19 cellular contexts compared by ENCODE assay signal in genomic region chr6:106729848-106730247, GRCh38.
"Had no signal": no experiment of that assay in that cellular context is flagged by ENCODE, and none has a peak within 500 bp of the region (broad histone marks: within the 10 kb centered on the region; RNA-seq: fewer than 3 reads in every experiment).

No MANE protein-coding gene starts in this region.

- H3K4me2 ChIP-seq: smooth muscle cell had no signal

- FAIRE-seq: bronchial epithelial cell, endothelial cell of umbilical vein, islet of Langerhans had no signal

- H3K36me3 ChIP-seq: heart right ventricle, neutrophil, right atrium auricular region had no signal

- H3K36me3 Mint-ChIP-seq: activated naive CD8-positive, alpha-beta T cell treated with anti-CD3 and anti-CD28 coated beads for 36 hours; naive B cell had no signal

- ATAC-seq: activated CD4-positive, alpha-beta T cell treated with anti-CD3 and anti-CD28 coated beads for 36 hours; foreskin keratinocyte; heart right ventricle; left lobe of liver had no signal

- H3K4me3 ChIP-seq: heart right ventricle, right atrium auricular region, smooth muscle cell had no signal

- H3K4me1 ChIP-seq: heart right ventricle, right atrium auricular region had no signal

- H3K4me1 Mint-ChIP-seq: activated CD4-positive, alpha-beta memory T cell treated with anti-CD3 and anti-CD28 coated beads, Interleukin-2, amount 10 ng/mL, durations not matched to agents 7 days and 5 days; activated CD4-positive, alpha-beta T cell treated with anti-CD3 and anti-CD28 coated beads for 36 hours; activated naive CD8-positive, alpha-beta T cell treated with anti-CD3 and anti-CD28 coated beads for 36 hours had no signal

- H3K27ac ChIP-seq: foreskin keratinocyte, heart right ventricle, neutrophil, right atrium auricular region had no signal

- H3K27me3 ChIP-seq: foreskin keratinocyte, heart right ventricle, right atrium auricular region had no signal

- DNase-seq: activated CD4-positive, alpha-beta memory T cell treated with anti-CD3 and anti-CD28 coated beads, Interleukin-2, amount 10 ng/mL, durations not matched to agents 7 days and 5 days; activated CD4-positive, alpha-beta T cell treated with anti-CD3 and anti-CD28 coated beads for 36 hours; activated gamma-delta T cell; activated naive CD8-positive, alpha-beta T cell treated with anti-CD3 and anti-CD28 coated beads for 36 hours; activated T-cell treated with anti-CD3 and anti-CD28 coated beads, Interleukin-2, amount 50 U/mL, for 48 hours; effector CD4-positive, alpha-beta T cell; foreskin keratinocyte; heart right ventricle; naive B cell; posterior cingulate gyrus; T1000; trophoblast cell had no signal

- H3K27me3 Mint-ChIP-seq: naive B cell had no signal

- H3K9me3 ChIP-seq: heart right ventricle, neutrophil, right atrium auricular region had no signal

- H3K27ac Mint-ChIP-seq: activated CD4-positive, alpha-beta memory T cell treated with anti-CD3 and anti-CD28 coated beads, Interleukin-2, amount 10 ng/mL, durations not matched to agents 7 days and 5 days; activated CD4-positive, alpha-beta T cell treated with anti-CD3 and anti-CD28 coated beads for 36 hours; activated naive CD8-positive, alpha-beta T cell treated with anti-CD3 and anti-CD28 coated beads for 36 hours had no signal

- H3K9me3 Mint-ChIP-seq: activated CD4-positive, alpha-beta memory T cell treated with anti-CD3 and anti-CD28 coated beads, Interleukin-2, amount 10 ng/mL, durations not matched to agents 7 days and 5 days; activated naive CD8-positive, alpha-beta T cell treated with anti-CD3 and anti-CD28 coated beads for 36 hours had no signal

- H3K4me3 Mint-ChIP-seq: activated CD4-positive, alpha-beta memory T cell treated with anti-CD3 and anti-CD28 coated beads, Interleukin-2, amount 10 ng/mL, durations not matched to agents 7 days and 5 days; activated CD4-positive, alpha-beta T cell treated with anti-CD3 and anti-CD28 coated beads for 36 hours; activated naive CD8-positive, alpha-beta T cell treated with anti-CD3 and anti-CD28 coated beads for 36 hours had no signal
